In the genomic region with DNA sequence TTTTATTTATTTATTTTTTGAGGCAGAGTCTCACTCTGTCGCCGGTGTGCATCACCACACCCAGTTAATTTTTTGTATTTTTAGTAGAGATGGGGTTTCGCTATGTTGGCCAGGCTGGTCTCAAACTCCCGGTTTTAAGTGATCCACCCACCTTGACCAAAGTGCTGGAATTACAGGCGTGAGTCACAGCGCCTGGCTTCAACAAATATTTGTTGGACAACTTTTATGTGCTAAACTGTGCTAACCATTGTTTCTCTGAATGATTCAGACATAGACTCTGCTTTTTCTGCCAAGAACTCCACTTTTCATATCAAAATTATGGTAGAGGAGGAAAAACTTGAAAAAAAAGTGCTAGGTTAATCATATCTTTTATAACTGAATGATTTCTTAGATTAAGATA, we compare ENCODE assay signal across 1 cellular context.
TF ChIP-seq lines count a peak whose summit lies in the region.

No MANE protein-coding gene starts in this region.

TF ChIP-seq in HepG2, 621 proteins besides CTCF, POLR2A, EP300 and RAD21 (continued from another document and continues in another):
- no peak for TF ChIP-seq KDM6A (CRISPR knock-in tag; IDR thresholded peaks at IDR 0.05; ENCODE audit: low read depth)
- TF ChIP-seq CAMTA2 (CRISPR knock-in tag; IDR thresholded peaks at IDR 0.05; ENCODE audit: borderline replicate concordance): no peak
- no peak for TF ChIP-seq KDM4B (CRISPR knock-in tag; IDR thresholded peaks at IDR 0.05)
- no peak for TF ChIP-seq U2AF1 (optimal IDR thresholded peaks at IDR 0.05; ENCODE audit: low read depth, low read length)
- no peak for TF ChIP-seq MXD4 (CRISPR knock-in tag; IDR thresholded peaks at IDR 0.05)
- TF ChIP-seq NFRKB (IDR thresholded peaks at IDR 0.05): no peak
- TF ChIP-seq ZNF782 (CRISPR knock-in tag; IDR thresholded peaks at IDR 0.05; ENCODE audit: borderline replicate concordance): no peak
- TF ChIP-seq HMG20B (CRISPR knock-in tag; conservative IDR thresholded peaks at IDR 0.05): no peak
- TF ChIP-seq ZNF749 (CRISPR knock-in tag; IDR thresholded peaks at IDR 0.05; ENCODE audit: borderline replicate concordance): no peak
- no peak; the same call in 1 of the 2 replicates for TF ChIP-seq ZNF652 (CRISPR knock-in tag; IDR thresholded peaks at IDR 0.05; ENCODE audit: borderline replicate concordance, low read depth)
- TF ChIP-seq, protein P1, sequence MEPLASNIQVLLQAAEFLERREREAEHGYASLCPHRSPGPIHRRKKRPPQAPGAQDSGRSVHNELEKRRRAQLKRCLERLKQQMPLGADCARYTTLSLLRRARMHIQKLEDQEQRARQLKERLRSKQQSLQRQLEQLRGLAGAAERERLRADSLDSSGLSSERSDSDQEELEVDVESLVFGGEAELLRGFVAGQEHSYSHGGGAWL (CRISPR knock-in tag; IDR thresholded peaks at IDR 0.05): no peak
- TF ChIP-seq SAP130 (CRISPR knock-in tag; IDR thresholded peaks at IDR 0.05; ENCODE audit: low read depth): peak; percentile 84
- no peak for TF ChIP-seq ZNF160 (CRISPR knock-in tag; IDR thresholded peaks at IDR 0.05)
- TF ChIP-seq ZSCAN31 (CRISPR knock-in tag; IDR thresholded peaks at IDR 0.05; ENCODE audit: low read depth): no peak
- no peak for TF ChIP-seq ARNTL (CRISPR knock-in tag; IDR thresholded peaks at IDR 0.05)
- no peak for TF ChIP-seq SATB2 (CRISPR knock-in tag; IDR thresholded peaks at IDR 0.05)
- TF ChIP-seq XRCC5 (optimal IDR thresholded peaks at IDR 0.05; ENCODE audit: low read length): no peak
- TF ChIP-seq HNRNPK (IDR thresholded peaks at IDR 0.05; ENCODE audit: low read depth, low read length, poor library complexity, severe bottlenecking): no peak
- TF ChIP-seq JARID2 (CRISPR knock-in tag; IDR thresholded peaks at IDR 0.05; ENCODE audit: insufficient replicate concordance): no peak
- TF ChIP-seq HOXA9 (CRISPR knock-in tag; IDR thresholded peaks at IDR 0.05; ENCODE audit: borderline replicate concordance): no peak
- no peak for TF ChIP-seq ZNF883 (CRISPR knock-in tag; IDR thresholded peaks at IDR 0.05; ENCODE audit: not compliant biosample characterization)
- no peak for TF ChIP-seq ZNF136 (CRISPR knock-in tag; IDR thresholded peaks at IDR 0.05; ENCODE audit: low read depth)
- TF ChIP-seq, protein P2, sequence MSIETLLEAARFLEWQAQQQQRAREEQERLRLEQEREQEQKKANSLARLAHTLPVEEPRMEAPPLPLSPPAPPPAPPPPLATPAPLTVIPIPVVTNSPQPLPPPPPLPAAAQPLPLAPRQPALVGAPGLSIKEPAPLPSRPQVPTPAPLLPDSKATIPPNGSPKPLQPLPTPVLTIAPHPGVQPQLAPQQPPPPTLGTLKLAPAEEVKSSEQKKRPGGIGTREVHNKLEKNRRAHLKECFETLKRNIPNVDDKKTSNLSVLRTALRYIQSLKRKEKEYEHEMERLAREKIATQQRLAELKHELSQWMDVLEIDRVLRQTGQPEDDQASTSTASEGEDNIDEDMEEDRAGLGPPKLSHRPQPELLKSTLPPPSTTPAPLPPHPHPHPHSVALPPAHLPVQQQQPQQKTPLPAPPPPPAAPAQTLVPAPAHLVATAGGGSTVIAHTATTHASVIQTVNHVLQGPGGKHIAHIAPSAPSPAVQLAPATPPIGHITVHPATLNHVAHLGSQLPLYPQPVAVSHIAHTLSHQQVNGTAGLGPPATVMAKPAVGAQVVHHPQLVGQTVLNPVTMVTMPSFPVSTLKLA (IDR thresholded peaks at IDR 0.05): no peak
- no peak for TF ChIP-seq ATF7 (IDR thresholded peaks at IDR 0.05)
- no peak for TF ChIP-seq ATF7 (CRISPR knock-in tag; IDR thresholded peaks at IDR 0.05)
- TF ChIP-seq CEBPB (IDR thresholded peaks at IDR 0.05; ENCODE audit: borderline replicate concordance, low read depth, low read length): no peak
- TF ChIP-seq ZKSCAN5 (CRISPR knock-in tag; IDR thresholded peaks at IDR 0.05): no peak
- TF ChIP-seq JUNB (CRISPR knock-in tag; IDR thresholded peaks at IDR 0.05; ENCODE audit: borderline replicate concordance): peak; percentile 93
- TF ChIP-seq ZNF224 (CRISPR knock-in tag; IDR thresholded peaks at IDR 0.05): peak; percentile 99; the same call in 1 of the 2 replicates
- no peak for TF ChIP-seq HNRNPLL (IDR thresholded peaks at IDR 0.05; ENCODE audit: low read depth, low read length, poor library complexity, severe bottlenecking)
- no peak for TF ChIP-seq ZNF567 (CRISPR knock-in tag; IDR thresholded peaks at IDR 0.05; ENCODE audit: borderline replicate concordance)
- no peak for TF ChIP-seq NR2F2 (IDR thresholded peaks at IDR 0.05; ENCODE audit: borderline replicate concordance, low read depth)
- TF ChIP-seq, protein P3, sequence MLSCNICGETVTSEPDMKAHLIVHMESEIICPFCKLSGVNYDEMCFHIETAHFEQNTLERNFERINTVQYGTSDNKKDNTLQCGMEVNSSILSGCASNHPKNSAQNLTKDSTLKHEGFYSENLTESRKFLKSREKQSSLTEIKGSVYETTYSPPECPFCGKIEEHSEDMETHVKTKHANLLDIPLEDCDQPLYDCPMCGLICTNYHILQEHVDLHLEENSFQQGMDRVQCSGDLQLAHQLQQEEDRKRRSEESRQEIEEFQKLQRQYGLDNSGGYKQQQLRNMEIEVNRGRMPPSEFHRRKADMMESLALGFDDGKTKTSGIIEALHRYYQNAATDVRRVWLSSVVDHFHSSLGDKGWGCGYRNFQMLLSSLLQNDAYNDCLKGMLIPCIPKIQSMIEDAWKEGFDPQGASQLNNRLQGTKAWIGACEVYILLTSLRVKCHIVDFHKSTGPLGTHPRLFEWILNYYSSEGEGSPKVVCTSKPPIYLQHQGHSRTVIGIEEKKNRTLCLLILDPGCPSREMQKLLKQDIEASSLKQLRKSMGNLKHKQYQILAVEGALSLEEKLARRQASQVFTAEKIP (CRISPR knock-in tag; IDR thresholded peaks at IDR 0.05; ENCODE audit: borderline replicate concordance): no peak
- TF ChIP-seq, protein P4, sequence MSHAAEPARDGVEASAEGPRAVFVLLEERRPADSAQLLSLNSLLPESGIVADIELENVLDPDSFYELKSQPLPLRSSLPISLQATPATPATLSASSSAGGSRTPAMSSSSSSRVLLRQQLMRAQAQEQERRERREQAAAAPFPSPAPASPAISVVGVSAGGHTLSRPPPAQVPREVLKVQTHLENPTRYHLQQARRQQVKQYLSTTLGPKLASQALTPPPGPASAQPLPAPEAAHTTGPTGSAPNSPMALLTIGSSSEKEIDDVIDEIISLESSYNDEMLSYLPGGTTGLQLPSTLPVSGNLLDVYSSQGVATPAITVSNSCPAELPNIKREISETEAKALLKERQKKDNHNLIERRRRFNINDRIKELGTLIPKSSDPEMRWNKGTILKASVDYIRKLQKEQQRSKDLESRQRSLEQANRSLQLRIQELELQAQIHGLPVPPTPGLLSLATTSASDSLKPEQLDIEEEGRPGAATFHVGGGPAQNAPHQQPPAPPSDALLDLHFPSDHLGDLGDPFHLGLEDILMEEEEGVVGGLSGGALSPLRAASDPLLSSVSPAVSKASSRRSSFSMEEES (CRISPR knock-in tag; IDR thresholded peaks at IDR 0.05): no peak
- peak; percentile 55; the same call in 1 of the 2 replicates for TF ChIP-seq ETV5 (CRISPR knock-in tag; IDR thresholded peaks at IDR 0.05; ENCODE audit: borderline replicate concordance)
- TF ChIP-seq NRL (CRISPR knock-in tag; IDR thresholded peaks at IDR 0.05; ENCODE audit: borderline replicate concordance): no peak; the same call in 1 of the 2 replicates
- TF ChIP-seq HNRNPUL1 (IDR thresholded peaks at IDR 0.05; ENCODE audit: low read depth, low read length): no peak
- TF ChIP-seq, protein P5, sequence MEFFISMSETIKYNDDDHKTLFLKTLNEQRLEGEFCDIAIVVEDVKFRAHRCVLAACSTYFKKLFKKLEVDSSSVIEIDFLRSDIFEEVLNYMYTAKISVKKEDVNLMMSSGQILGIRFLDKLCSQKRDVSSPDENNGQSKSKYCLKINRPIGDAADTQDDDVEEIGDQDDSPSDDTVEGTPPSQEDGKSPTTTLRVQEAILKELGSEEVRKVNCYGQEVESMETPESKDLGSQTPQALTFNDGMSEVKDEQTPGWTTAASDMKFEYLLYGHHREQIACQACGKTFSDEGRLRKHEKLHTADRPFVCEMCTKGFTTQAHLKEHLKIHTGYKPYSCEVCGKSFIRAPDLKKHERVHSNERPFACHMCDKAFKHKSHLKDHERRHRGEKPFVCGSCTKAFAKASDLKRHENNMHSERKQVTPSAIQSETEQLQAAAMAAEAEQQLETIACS (CRISPR knock-in tag; IDR thresholded peaks at IDR 0.05): no peak
- TF ChIP-seq, protein P6, sequence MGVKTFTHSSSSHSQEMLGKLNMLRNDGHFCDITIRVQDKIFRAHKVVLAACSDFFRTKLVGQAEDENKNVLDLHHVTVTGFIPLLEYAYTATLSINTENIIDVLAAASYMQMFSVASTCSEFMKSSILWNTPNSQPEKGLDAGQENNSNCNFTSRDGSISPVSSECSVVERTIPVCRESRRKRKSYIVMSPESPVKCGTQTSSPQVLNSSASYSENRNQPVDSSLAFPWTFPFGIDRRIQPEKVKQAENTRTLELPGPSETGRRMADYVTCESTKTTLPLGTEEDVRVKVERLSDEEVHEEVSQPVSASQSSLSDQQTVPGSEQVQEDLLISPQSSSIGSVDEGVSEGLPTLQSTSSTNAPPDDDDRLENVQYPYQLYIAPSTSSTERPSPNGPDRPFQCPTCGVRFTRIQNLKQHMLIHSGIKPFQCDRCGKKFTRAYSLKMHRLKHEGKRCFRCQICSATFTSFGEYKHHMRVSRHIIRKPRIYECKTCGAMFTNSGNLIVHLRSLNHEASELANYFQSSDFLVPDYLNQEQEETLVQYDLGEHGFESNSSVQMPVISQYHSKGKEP (CRISPR knock-in tag; IDR thresholded peaks at IDR 0.05): no peak
- peak; percentile 59; the same call in 1 of the 2 replicates for TF ChIP-seq ZNF331 (CRISPR knock-in tag; IDR thresholded peaks at IDR 0.05)
- no peak for TF ChIP-seq ZNF335 (CRISPR knock-in tag; IDR thresholded peaks at IDR 0.05)
- TF ChIP-seq, protein P7, sequence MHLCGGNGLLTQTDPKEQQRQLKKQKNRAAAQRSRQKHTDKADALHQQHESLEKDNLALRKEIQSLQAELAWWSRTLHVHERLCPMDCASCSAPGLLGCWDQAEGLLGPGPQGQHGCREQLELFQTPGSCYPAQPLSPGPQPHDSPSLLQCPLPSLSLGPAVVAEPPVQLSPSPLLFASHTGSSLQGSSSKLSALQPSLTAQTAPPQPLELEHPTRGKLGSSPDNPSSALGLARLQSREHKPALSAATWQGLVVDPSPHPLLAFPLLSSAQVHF (CRISPR knock-in tag; IDR thresholded peaks at IDR 0.05): no peak
- TF ChIP-seq ZNF850 (CRISPR knock-in tag; conservative IDR thresholded peaks at IDR 0.05): no peak
- TF ChIP-seq KDM1A (CRISPR knock-in tag; IDR thresholded peaks at IDR 0.05): 0 out of 2 replicates have a peak, but pooled peaks have one; percentile 38
- TF ChIP-seq, protein P8, sequence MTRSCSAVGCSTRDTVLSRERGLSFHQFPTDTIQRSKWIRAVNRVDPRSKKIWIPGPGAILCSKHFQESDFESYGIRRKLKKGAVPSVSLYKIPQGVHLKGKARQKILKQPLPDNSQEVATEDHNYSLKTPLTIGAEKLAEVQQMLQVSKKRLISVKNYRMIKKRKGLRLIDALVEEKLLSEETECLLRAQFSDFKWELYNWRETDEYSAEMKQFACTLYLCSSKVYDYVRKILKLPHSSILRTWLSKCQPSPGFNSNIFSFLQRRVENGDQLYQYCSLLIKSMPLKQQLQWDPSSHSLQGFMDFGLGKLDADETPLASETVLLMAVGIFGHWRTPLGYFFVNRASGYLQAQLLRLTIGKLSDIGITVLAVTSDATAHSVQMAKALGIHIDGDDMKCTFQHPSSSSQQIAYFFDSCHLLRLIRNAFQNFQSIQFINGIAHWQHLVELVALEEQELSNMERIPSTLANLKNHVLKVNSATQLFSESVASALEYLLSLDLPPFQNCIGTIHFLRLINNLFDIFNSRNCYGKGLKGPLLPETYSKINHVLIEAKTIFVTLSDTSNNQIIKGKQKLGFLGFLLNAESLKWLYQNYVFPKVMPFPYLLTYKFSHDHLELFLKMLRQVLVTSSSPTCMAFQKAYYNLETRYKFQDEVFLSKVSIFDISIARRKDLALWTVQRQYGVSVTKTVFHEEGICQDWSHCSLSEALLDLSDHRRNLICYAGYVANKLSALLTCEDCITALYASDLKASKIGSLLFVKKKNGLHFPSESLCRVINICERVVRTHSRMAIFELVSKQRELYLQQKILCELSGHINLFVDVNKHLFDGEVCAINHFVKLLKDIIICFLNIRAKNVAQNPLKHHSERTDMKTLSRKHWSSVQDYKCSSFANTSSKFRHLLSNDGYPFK (CRISPR knock-in tag; IDR thresholded peaks at IDR 0.05; ENCODE audit: borderline replicate concordance): no peak
- TF ChIP-seq, protein P9, sequence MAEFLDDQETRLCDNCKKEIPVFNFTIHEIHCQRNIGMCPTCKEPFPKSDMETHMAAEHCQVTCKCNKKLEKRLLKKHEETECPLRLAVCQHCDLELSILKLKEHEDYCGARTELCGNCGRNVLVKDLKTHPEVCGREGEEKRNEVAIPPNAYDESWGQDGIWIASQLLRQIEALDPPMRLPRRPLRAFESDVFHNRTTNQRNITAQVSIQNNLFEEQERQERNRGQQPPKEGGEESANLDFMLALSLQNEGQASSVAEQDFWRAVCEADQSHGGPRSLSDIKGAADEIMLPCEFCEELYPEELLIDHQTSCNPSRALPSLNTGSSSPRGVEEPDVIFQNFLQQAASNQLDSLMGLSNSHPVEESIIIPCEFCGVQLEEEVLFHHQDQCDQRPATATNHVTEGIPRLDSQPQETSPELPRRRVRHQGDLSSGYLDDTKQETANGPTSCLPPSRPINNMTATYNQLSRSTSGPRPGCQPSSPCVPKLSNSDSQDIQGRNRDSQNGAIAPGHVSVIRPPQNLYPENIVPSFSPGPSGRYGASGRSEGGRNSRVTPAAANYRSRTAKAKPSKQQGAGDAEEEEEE (CRISPR knock-in tag; IDR thresholded peaks at IDR 0.05; ENCODE audit: borderline replicate concordance): no peak
- no peak for TF ChIP-seq TAF15 (IDR thresholded peaks at IDR 0.05; ENCODE audit: low read depth, low read length, poor library complexity, severe bottlenecking)
- TF ChIP-seq HCFC1 (IDR thresholded peaks at IDR 0.05; ENCODE audit: low read depth, low read length): no peak
- TF ChIP-seq, protein P10, sequence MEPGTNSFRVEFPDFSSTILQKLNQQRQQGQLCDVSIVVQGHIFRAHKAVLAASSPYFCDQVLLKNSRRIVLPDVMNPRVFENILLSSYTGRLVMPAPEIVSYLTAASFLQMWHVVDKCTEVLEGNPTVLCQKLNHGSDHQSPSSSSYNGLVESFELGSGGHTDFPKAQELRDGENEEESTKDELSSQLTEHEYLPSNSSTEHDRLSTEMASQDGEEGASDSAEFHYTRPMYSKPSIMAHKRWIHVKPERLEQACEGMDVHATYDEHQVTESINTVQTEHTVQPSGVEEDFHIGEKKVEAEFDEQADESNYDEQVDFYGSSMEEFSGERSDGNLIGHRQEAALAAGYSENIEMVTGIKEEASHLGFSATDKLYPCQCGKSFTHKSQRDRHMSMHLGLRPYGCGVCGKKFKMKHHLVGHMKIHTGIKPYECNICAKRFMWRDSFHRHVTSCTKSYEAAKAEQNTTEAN (CRISPR knock-in tag; conservative IDR thresholded peaks at IDR 0.05): no peak
- no peak for TF ChIP-seq ZSCAN9 (CRISPR knock-in tag; IDR thresholded peaks at IDR 0.05; ENCODE audit: borderline replicate concordance)
- TF ChIP-seq ZNF790 (CRISPR knock-in tag; IDR thresholded peaks at IDR 0.05; ENCODE audit: borderline replicate concordance): no peak
- TF ChIP-seq TEAD2 (CRISPR knock-in tag; IDR thresholded peaks at IDR 0.05): no peak
- TF ChIP-seq, protein P11, sequence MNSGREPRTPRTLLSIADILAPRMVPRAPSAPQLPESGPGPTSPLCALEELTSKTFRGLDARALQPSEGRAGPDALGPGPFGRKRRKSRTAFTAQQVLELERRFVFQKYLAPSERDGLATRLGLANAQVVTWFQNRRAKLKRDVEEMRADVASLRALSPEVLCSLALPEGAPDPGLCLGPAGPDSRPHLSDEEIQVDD (CRISPR knock-in tag; IDR thresholded peaks at IDR 0.05; ENCODE audit: borderline replicate concordance): no peak
- no peak for TF ChIP-seq RBFOX2 (IDR thresholded peaks at IDR 0.05; ENCODE audit: low read depth, low read length)
